14 cellular contexts compared by ENCODE assay signal in the genomic region with DNA sequence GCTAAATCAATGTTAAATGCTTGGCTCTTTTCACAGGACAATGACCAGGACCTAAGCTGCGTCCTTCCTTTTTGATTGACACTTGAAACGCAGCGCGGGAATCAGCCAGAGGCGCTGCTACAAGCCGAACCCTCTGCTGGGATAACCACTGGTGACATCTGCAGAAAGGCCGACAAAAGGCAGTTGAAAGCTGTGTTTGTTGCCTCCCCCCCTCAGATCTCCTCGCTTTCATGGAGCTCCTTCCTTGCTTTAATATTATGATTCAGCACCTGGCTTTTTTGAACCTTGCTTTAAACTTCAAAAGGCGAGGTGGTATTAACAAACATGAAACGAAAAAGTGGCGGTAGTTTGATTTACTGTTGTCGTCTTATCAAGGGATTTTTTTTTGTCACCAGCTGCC.
DNase-seq lines count a peak whose midpoint lies in the region; ATAC-seq and TF ChIP-seq lines count a peak whose summit lies in the region.
"Had no signal": no experiment of that assay in that cellular context is flagged by ENCODE, and none has a peak within 500 bp of the region (broad histone marks: within the 10 kb centered on the region; RNA-seq: fewer than 3 reads in every experiment).

No MANE protein-coding gene starts in this region.

- ATAC-seq in activated T-cell treated with anti-CD3 and anti-CD28 coated beads, Interleukin-2, amount 50 U/mL, for 4 hours: no peak
- ATAC-seq in T-cell (replicated peaks in 1 of 4): peak in 3 of 4 experiments; percentile 16 to 28 (median 22)
- no peak for ATAC-seq in GM18870 (IDR thresholded peaks at IDR 0.05; ENCODE audit: unreplicated experiment)
- ATAC-seq in HG03025 (IDR thresholded peaks at IDR 0.05; ENCODE audit: low FRiP score, unreplicated experiment): no peak

- intact Hi-C loops in Calu3 (cut with micrococcal nuclease; ENCODE audit: unreplicated experiment): no loop called here

- no peak overlapping the region for H3K27ac Mint-ChIP-seq in T-cell
- H3K27ac Mint-ChIP-seq in Calu3 (ENCODE audit: unreplicated experiment): no peak overlapping the region

- TF ChIP-seq CTCF in Calu3 (IDR thresholded peaks at IDR 0.05; ENCODE audit: unreplicated experiment): no peak

- H3K4me3 ChIP-seq in Jurkat, Clone E6-1 (ENCODE audit: low read length): peak overlapping the region; percentile 25

- BruUV-seq in Calu3 (replicated peaks; lab: Mats Ljungman, UMichigan): no TSS peak

- H3K4me1 Mint-ChIP-seq in activated T-cell treated with anti-CD3 and anti-CD28 coated beads, Interleukin-2, amount 50 U/mL, for 4 hours (ENCODE audit: low read depth): peaks cover 19% of the 10 kb centered on the region
- H3K4me1 Mint-ChIP-seq in T-cell (peaks cover 4 to 25% (median 16%) of the 10 kb centered on the region in 3 donors), Calu3 (ENCODE audit: low read depth, unreplicated experiment) (peaks cover 17% of the 10 kb centered on the region)

- no peak for DNase-seq in activated T-cell treated with anti-CD3 and anti-CD28 coated beads, Interleukin-2, amount 50 U/mL, for 4 hours
- DNase-seq in activated T-cell treated with anti-CD3 and anti-CD28 coated beads for 4 hours (no peak), T-cell (peak in 1 of 34 experiments; percentile 1), Calu3 (no peak)
- peak; percentile 96 for DNase-seq in Jurkat, Clone E6-1 (ENCODE audit: low read depth, low spot score)
- DNase-seq: C1 segment of cervical spinal cord, EL, H7, KG1, NCI-H1048, NCI-H446 treated with DMSO at 0.1 percent for 48 hours, SW 1271 had no signal

- H3K4me3 Mint-ChIP-seq in activated T-cell treated with anti-CD3 and anti-CD28 coated beads, Interleukin-2, amount 50 U/mL, for 4 hours: peak overlapping the region; percentile 24
- H3K4me3 Mint-ChIP-seq in T-cell: peak overlapping the region in 2 of 3 donors; percentile 10 to 47
- no peak overlapping the region for H3K4me3 Mint-ChIP-seq in Calu3 (ENCODE audit: low read depth, unreplicated experiment)

- no peaks in the 10 kb centered on the region for H3K27me3 Mint-ChIP-seq in activated T-cell treated with anti-CD3 and anti-CD28 coated beads, Interleukin-2, amount 50 U/mL, for 4 hours (ENCODE audit: low read depth)
- H3K27me3 Mint-ChIP-seq in T-cell: peaks cover 0 to 8% of the 10 kb centered on the region in 2 donors
- peaks cover 57% of the 10 kb centered on the region for H3K27me3 Mint-ChIP-seq in Calu3 (ENCODE audit: unreplicated experiment)

- no peaks in the 10 kb centered on the region for H3K36me3 Mint-ChIP-seq in activated T-cell treated with anti-CD3 and anti-CD28 coated beads, Interleukin-2, amount 50 U/mL, for 4 hours (ENCODE audit: insufficient read depth)
- H3K36me3 Mint-ChIP-seq in T-cell (no peaks in the 10 kb centered on the region), Calu3 (ENCODE audit: insufficient read depth, unreplicated experiment) (no peaks in the 10 kb centered on the region)

- CTCF ChIA-PET in T-cell (lab: Charles Lee) (interaction anchor here in 1 of 2 donors (0.6 kb wide), 1 partner anchor 331 kb away, joined by 3 read pairs; no protein-coding TSS in a partner anchor), Calu3 (lab: Charles Lee) (interaction anchor here (0.9 kb wide), 1 partner anchor 27 kb away, joined by 3 read pairs; no protein-coding TSS in a partner anchor)

- POLR2A ChIA-PET in T-cell (lab: Charles Lee): no interaction called here

- no peaks in the 10 kb centered on the region for H3K9me3 Mint-ChIP-seq in activated T-cell treated with anti-CD3 and anti-CD28 coated beads, Interleukin-2, amount 50 U/mL, for 4 hours
- H3K9me3 Mint-ChIP-seq in T-cell (peaks cover 0 to 4% (median 0%) of the 10 kb centered on the region in 3 donors), Calu3 (ENCODE audit: low read depth, unreplicated experiment) (peaks cover 6% of the 10 kb centered on the region)

Comparison
In these comparisons a context has a peak if more than half of its experiments do, and no peak if none do; other contexts are left out.
1. ATAC-seq: peak in T-cell (3 of 4); none in activated T-cell treated with anti-CD3 and anti-CD28 coated beads, Interleukin-2, amount 50 U/mL, for 4 hours (0 of 2), GM18870 (single experiment) and HG03025 (single experiment).